ENCODE assay signal across 2 cellular contexts in the genomic region with DNA sequence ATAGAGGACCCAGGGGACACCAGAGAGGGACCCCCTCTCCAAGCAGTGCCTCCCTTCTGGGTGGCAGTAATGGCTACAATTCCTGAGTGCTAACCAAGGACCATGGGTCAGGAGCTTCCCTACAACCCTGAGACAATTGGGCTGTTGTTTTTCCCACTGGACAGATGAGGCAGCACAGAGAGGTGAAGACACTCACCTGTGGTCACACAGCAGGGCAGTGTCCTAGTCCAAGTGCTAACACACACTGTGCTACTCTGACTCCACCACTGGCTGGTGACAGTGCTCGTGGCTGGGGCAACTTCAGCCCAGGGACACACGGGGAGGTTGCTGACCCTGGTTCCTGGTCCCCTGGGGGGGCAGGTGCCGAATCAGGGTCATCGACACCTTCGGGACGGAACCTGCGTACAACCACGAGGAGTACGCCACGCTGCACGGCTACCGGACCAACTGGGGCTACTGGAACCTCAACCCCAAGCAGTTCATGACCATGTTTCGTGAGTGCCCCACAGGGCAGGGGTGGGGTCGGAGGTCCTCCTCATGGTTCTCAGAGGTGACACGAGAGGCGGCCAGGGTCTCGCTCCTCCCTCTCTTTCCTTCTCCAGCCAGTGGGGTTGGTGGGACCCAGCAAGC.
A peak's percentile ranks its signal among the peaks of the same experiment; 100 is the strongest.
TF ChIP-seq lines count a peak whose summit lies in the region.

No MANE protein-coding gene starts in this region.

TF ChIP-seq in A549, 52 proteins besides CTCF, POLR2A, EP300 and RAD21:
- TF ChIP-seq CHD2 (IDR thresholded peaks at IDR 0.05; ENCODE audit: low read length, partially characterized antibody) = no peak
- TF ChIP-seq ZSCAN20 (CRISPR knock-in tag; IDR thresholded peaks at IDR 0.05) = no peak
- TF ChIP-seq ZFP36 (IDR thresholded peaks at IDR 0.05; ENCODE audit: borderline replicate concordance, partially characterized antibody) = peak; percentile 64
- TF ChIP-seq KDM1A (IDR thresholded peaks at IDR 0.05; ENCODE audit: low read depth) = peak; percentile 59; the same call in 1 of the 2 replicates
- TF ChIP-seq POLR2AphosphoS2 (conservative IDR thresholded peaks at IDR 0.05; ENCODE audit: low read length) = no peak
- TF ChIP-seq ESRRA (IDR thresholded peaks at IDR 0.05; ENCODE audit: borderline replicate concordance, low read length) = no peak
- no peak for TF ChIP-seq SREBF2 (IDR thresholded peaks at IDR 0.05)
- no peak for TF ChIP-seq GATA3 (IDR thresholded peaks at IDR 0.05; ENCODE audit: borderline replicate concordance)
TF ChIP-seq in A549: peak in this region for 2.

TF ChIP-seq in H1, 55 proteins besides CTCF, POLR2A, EP300 and RAD21:
- no peak for TF ChIP-seq TCF12 (IDR thresholded peaks at IDR 0.05; ENCODE audit: low read depth, low read length)
- TF ChIP-seq, protein P1, sequence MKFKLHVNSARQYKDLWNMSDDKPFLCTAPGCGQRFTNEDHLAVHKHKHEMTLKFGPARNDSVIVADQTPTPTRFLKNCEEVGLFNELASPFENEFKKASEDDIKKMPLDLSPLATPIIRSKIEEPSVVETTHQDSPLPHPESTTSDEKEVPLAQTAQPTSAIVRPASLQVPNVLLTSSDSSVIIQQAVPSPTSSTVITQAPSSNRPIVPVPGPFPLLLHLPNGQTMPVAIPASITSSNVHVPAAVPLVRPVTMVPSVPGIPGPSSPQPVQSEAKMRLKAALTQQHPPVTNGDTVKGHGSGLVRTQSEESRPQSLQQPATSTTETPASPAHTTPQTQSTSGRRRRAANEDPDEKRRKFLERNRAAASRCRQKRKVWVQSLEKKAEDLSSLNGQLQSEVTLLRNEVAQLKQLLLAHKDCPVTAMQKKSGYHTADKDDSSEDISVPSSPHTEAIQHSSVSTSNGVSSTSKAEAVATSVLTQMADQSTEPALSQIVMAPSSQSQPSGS (IDR thresholded peaks at IDR 0.05; ENCODE audit: low read length) = no peak
- TF ChIP-seq SP4 (IDR thresholded peaks at IDR 0.05; ENCODE audit: low read length) = no peak
- no peak for TF ChIP-seq SIRT6 (IDR thresholded peaks at IDR 0.05; ENCODE audit: low read length)
- no peak for TF ChIP-seq RNF2 (IDR thresholded peaks at IDR 0.05; ENCODE audit: borderline replicate concordance, low read depth, low read length, missing control alignments, poor library complexity, severe bottlenecking)
- TF ChIP-seq SP1 (IDR thresholded peaks at IDR 0.05; ENCODE audit: low read depth, low read length) = no peak
- TF ChIP-seq SUZ12 (IDR thresholded peaks at IDR 0.05; ENCODE audit: low read length) = no peak
- TF ChIP-seq, protein P2, sequence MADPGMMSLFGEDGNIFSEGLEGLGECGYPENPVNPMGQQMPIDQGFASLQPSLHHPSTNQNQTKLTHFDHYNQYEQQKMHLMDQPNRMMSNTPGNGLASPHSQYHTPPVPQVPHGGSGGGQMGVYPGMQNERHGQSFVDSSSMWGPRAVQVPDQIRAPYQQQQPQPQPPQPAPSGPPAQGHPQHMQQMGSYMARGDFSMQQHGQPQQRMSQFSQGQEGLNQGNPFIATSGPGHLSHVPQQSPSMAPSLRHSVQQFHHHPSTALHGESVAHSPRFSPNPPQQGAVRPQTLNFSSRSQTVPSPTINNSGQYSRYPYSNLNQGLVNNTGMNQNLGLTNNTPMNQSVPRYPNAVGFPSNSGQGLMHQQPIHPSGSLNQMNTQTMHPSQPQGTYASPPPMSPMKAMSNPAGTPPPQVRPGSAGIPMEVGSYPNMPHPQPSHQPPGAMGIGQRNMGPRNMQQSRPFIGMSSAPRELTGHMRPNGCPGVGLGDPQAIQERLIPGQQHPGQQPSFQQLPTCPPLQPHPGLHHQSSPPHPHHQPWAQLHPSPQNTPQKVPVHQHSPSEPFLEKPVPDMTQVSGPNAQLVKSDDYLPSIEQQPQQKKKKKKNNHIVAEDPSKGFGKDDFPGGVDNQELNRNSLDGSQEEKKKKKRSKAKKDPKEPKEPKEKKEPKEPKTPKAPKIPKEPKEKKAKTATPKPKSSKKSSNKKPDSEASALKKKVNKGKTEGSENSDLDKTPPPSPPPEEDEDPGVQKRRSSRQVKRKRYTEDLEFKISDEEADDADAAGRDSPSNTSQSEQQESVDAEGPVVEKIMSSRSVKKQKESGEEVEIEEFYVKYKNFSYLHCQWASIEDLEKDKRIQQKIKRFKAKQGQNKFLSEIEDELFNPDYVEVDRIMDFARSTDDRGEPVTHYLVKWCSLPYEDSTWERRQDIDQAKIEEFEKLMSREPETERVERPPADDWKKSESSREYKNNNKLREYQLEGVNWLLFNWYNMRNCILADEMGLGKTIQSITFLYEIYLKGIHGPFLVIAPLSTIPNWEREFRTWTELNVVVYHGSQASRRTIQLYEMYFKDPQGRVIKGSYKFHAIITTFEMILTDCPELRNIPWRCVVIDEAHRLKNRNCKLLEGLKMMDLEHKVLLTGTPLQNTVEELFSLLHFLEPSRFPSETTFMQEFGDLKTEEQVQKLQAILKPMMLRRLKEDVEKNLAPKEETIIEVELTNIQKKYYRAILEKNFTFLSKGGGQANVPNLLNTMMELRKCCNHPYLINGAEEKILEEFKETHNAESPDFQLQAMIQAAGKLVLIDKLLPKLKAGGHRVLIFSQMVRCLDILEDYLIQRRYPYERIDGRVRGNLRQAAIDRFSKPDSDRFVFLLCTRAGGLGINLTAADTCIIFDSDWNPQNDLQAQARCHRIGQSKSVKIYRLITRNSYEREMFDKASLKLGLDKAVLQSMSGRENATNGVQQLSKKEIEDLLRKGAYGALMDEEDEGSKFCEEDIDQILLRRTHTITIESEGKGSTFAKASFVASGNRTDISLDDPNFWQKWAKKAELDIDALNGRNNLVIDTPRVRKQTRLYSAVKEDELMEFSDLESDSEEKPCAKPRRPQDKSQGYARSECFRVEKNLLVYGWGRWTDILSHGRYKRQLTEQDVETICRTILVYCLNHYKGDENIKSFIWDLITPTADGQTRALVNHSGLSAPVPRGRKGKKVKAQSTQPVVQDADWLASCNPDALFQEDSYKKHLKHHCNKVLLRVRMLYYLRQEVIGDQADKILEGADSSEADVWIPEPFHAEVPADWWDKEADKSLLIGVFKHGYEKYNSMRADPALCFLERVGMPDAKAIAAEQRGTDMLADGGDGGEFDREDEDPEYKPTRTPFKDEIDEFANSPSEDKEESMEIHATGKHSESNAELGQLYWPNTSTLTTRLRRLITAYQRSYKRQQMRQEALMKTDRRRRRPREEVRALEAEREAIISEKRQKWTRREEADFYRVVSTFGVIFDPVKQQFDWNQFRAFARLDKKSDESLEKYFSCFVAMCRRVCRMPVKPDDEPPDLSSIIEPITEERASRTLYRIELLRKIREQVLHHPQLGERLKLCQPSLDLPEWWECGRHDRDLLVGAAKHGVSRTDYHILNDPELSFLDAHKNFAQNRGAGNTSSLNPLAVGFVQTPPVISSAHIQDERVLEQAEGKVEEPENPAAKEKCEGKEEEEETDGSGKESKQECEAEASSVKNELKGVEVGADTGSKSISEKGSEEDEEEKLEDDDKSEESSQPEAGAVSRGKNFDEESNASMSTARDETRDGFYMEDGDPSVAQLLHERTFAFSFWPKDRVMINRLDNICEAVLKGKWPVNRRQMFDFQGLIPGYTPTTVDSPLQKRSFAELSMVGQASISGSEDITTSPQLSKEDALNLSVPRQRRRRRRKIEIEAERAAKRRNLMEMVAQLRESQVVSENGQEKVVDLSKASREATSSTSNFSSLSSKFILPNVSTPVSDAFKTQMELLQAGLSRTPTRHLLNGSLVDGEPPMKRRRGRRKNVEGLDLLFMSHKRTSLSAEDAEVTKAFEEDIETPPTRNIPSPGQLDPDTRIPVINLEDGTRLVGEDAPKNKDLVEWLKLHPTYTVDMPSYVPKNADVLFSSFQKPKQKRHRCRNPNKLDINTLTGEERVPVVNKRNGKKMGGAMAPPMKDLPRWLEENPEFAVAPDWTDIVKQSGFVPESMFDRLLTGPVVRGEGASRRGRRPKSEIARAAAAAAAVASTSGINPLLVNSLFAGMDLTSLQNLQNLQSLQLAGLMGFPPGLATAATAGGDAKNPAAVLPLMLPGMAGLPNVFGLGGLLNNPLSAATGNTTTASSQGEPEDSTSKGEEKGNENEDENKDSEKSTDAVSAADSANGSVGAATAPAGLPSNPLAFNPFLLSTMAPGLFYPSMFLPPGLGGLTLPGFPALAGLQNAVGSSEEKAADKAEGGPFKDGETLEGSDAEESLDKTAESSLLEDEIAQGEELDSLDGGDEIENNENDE (IDR thresholded peaks at IDR 0.05; ENCODE audit: insufficient replicate concordance, low read length) = no peak
- no peak for TF ChIP-seq HDAC6 (IDR thresholded peaks at IDR 0.05; ENCODE audit: low read depth, low read length)
- no peak for TF ChIP-seq HDAC2 (IDR thresholded peaks at IDR 0.05; ENCODE audit: borderline replicate concordance in 1 of 2, low read depth in 2 of 2, low read length in 2 of 2)
- no peak for TF ChIP-seq BRCA1 (IDR thresholded peaks at IDR 0.05; ENCODE audit: low read depth, low read length)
- TF ChIP-seq RBBP5 (IDR thresholded peaks at IDR 0.05; ENCODE audit: borderline replicate concordance, low read depth, low read length) = no peak
- no peak for TF ChIP-seq EZH2 (IDR thresholded peaks at IDR 0.05; ENCODE audit: low read depth, low read length, severe bottlenecking)
- no peak for TF ChIP-seq POU5F1 (IDR thresholded peaks at IDR 0.05; ENCODE audit: low read depth, low read length)
- no peak for TF ChIP-seq KDM4A (IDR thresholded peaks at IDR 0.05; ENCODE audit: low read depth, low read length, severe bottlenecking)
